ENCODE assay signal across 22 cellular contexts in the genomic region with DNA sequence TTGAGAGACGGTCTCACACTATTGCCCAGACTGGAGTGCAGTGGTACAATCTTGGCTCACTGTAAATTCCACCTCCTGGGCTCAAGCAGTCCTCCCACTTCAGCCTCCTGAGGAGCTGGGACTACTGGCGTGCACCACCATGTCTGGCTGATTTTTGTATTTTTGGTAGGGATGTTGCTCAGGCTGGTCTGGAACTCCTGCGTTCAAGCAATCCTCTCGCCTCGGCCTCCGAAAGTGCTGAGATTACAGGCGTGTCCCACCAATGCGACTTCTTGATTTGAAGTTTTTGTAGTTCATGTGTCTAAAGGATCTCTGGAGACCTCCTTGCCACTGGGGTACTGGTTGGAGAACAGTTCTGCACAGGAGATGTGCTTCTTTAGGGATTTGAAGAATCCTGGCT.
"Had no signal": no experiment of that assay in that cellular context is flagged by ENCODE, and none has a peak within 500 bp of the region (broad histone marks: within the 10 kb centered on the region; RNA-seq: fewer than 3 reads in every experiment).

No MANE protein-coding gene starts in this region.

- H3K27ac ChIP-seq: esophagus squamous epithelium, gastrocnemius medialis, left lung, neutrophil, ovary, prostate gland, SK-N-MC, tibial artery, WERI-Rb-1 had no signal

- H3K4me1 ChIP-seq: esophagus squamous epithelium, gastrocnemius medialis, left lung, prostate gland, tibial artery had no signal

- H3K27ac Mint-ChIP-seq: activated CD4-positive, alpha-beta T cell treated with anti-CD3 and anti-CD28 coated beads, Interleukin-2, amount 10 ng/mL, durations not matched to agents 7 days and 5 days; activated CD8-positive, alpha-beta T cell treated with anti-CD3 and anti-CD28 coated beads, Interleukin-2, amount 10 ng/mL, durations not matched to agents 7 days and 5 days; activated naive CD8-positive, alpha-beta T cell treated with anti-CD3 and anti-CD28 coated beads for 36 hours had no signal

- H3K27me3 Mint-ChIP-seq: activated CD4-positive, alpha-beta T cell treated with anti-CD3 and anti-CD28 coated beads, Interleukin-2, amount 10 ng/mL, durations not matched to agents 7 days and 5 days; activated naive CD8-positive, alpha-beta T cell treated with anti-CD3 and anti-CD28 coated beads for 36 hours; central memory CD8-positive, alpha-beta T cell; naive thymus-derived CD8-positive, alpha-beta T cell; stimulated activated naive CD8-positive, alpha-beta T cell treated with anti-CD3 and anti-CD28 coated beads, Interleukin-15, amount 100 ng/mL, for 72 hours had no signal

- H3K9me3 Mint-ChIP-seq: activated naive CD8-positive, alpha-beta T cell treated with anti-CD3 and anti-CD28 coated beads for 36 hours; central memory CD8-positive, alpha-beta T cell; naive thymus-derived CD8-positive, alpha-beta T cell; stimulated activated naive CD8-positive, alpha-beta T cell treated with anti-CD3 and anti-CD28 coated beads, Interleukin-15, amount 100 ng/mL, for 72 hours had no signal

- H3K27me3 ChIP-seq: esophagus squamous epithelium, gastrocnemius medialis, left lung, neutrophil, ovary, tibial artery had no signal

- H3K4me3 ChIP-seq: esophagus squamous epithelium, gastrocnemius medialis, left lung, lung, ovary, prostate gland, SK-N-MC, tibial artery had no signal

- H3K36me3 ChIP-seq: esophagus squamous epithelium, gastrocnemius medialis, left lung, ovary, prostate gland, tibial artery, WERI-Rb-1 had no signal

- H3K9me3 ChIP-seq: esophagus squamous epithelium, gastrocnemius medialis, left lung, neutrophil, ovary, prostate gland, tibial artery had no signal

- H3K4me3 Mint-ChIP-seq: activated CD4-positive, alpha-beta T cell treated with anti-CD3 and anti-CD28 coated beads, Interleukin-2, amount 10 ng/mL, durations not matched to agents 7 days and 5 days; activated CD8-positive, alpha-beta T cell treated with anti-CD3 and anti-CD28 coated beads, Interleukin-2, amount 10 ng/mL, durations not matched to agents 7 days and 5 days; activated naive CD8-positive, alpha-beta T cell treated with anti-CD3 and anti-CD28 coated beads for 36 hours; central memory CD8-positive, alpha-beta T cell; naive thymus-derived CD8-positive, alpha-beta T cell; stimulated activated naive CD8-positive, alpha-beta T cell treated with anti-CD3 and anti-CD28 coated beads, Interleukin-15, amount 100 ng/mL, for 72 hours had no signal

- ATAC-seq: activated CD8-positive, alpha-beta T cell treated with anti-CD3 and anti-CD28 coated beads, Interleukin-2, amount 10 ng/mL, durations not matched to agents 7 days and 5 days; gastrocnemius medialis; left lung; naive thymus-derived CD8-positive, alpha-beta T cell; stimulated activated naive CD8-positive, alpha-beta T cell treated with anti-CD3 and anti-CD28 coated beads, Interleukin-15, amount 100 ng/mL, for 72 hours had no signal

- DNase-seq: activated CD4-positive, alpha-beta T cell treated with anti-CD3 and anti-CD28 coated beads, Interleukin-2, amount 10 ng/mL, durations not matched to agents 7 days and 5 days; activated CD4-positive, CD25-positive, alpha-beta regulatory T cell treated with anti-CD3 and anti-CD28 coated beads, Interleukin-2, amount 50 U/mL, for 72 hours; activated CD8-positive, alpha-beta T cell treated with anti-CD3 and anti-CD28 coated beads, Interleukin-2, amount 10 ng/mL, durations not matched to agents 7 days and 5 days; activated naive CD4-positive, alpha-beta T cell treated with Interleukin-2 at 50 U/mL for 16 hours; activated naive CD8-positive, alpha-beta T cell treated with anti-CD3 and anti-CD28 coated beads for 36 hours; esophagus squamous epithelium; gastrocnemius medialis; head of caudate nucleus; kidney; left lung; naive thymus-derived CD8-positive, alpha-beta T cell; ovary; stimulated activated CD4-positive, alpha-beta T cell treated with anti-CD3 and anti-CD28 coated beads, Interleukin-4, amount 100 ng/mL, for 4 hours; SW 1271; WERI-Rb-1 had no signal
